In genomic region chr6:108518714-108519576, GRCh38 we compare ENCODE assay signal across 7 cellular contexts. TPM values are rescaled to one million over a fixed set of nuclear protein-coding genes. Genes with fewer than 3 reads are reported as not detected.
DNase-seq lines count a peak whose midpoint lies in the region; ATAC-seq, FAIRE-seq and TF ChIP-seq lines count a peak whose summit lies in the region.

No MANE protein-coding gene starts in this region.

- no peaks in the 10 kb centered on the region; the same call in 1 of the 2 replicates for H3K27me3 Mint-ChIP-seq in WTC11 (ENCODE audit: low read depth)

- H3K27ac Mint-ChIP-seq in WTC11 = no peak overlapping the region

- H2BK15ac ChIP-seq in mesenchymal stem cell (ENCODE audit: low read depth, poor library complexity, severe bottlenecking) = no peak overlapping the region

- no peak overlapping the region for H3K18ac ChIP-seq in mesenchymal stem cell (ENCODE audit: low read depth in 1 of 2, low read length in 2 of 2)

- H3K36me3 ChIP-seq in mesenchymal stem cell (ENCODE audit: control insufficient read depth in 1 of 2, insufficient read depth in 2 of 2, low read depth in 1 of 2, low read length in 2 of 2) = peaks cover 0 to 9% of the 10 kb centered on the region in 2 experiments

- peaks cover 13% of the 10 kb centered on the region for H3K9me3 Mint-ChIP-seq in WTC11

- no peak overlapping the region for H2BK120ac ChIP-seq in mesenchymal stem cell (ENCODE audit: low read depth, low read length)

- H3K4me2 ChIP-seq in mesenchymal stem cell (ENCODE audit: low read length, poor library complexity, severe bottlenecking) = no peak overlapping the region

- H2BK5ac ChIP-seq in mesenchymal stem cell (ENCODE audit: low read depth, low read length, poor library complexity, severe bottlenecking) = no peak overlapping the region

- H3K79me1 ChIP-seq in mesenchymal stem cell (replicated peaks; ENCODE audit: low read length, poor library complexity, severe bottlenecking) = no peaks in the 10 kb centered on the region

- H4K8ac ChIP-seq in mesenchymal stem cell (ENCODE audit: low read length) = no peak overlapping the region

- ATAC-seq in WTC11 (peak; percentile 80), HG02571 (IDR thresholded peaks at IDR 0.05; ENCODE audit: unreplicated experiment) (no peak), GM18505 (IDR thresholded peaks at IDR 0.05; ENCODE audit: unreplicated experiment) (no peak)

- FAIRE-seq in G401.6 (lab: Jason Lieb, UNC) = peak; percentile 87

- no peak overlapping the region for H3K4me3 Mint-ChIP-seq in WTC11

- no peak overlapping the region for H3K4me3 ChIP-seq in mesenchymal stem cell (ENCODE audit: insufficient read depth in 1 of 2, low read depth in 1 of 2, low read length in 2 of 2)

- H3K23ac ChIP-seq in mesenchymal stem cell (ENCODE audit: low read length in 2 of 2) = no peak overlapping the region

- WGBS in mesenchymal stem cell = 77% methylated on average over 3 of the region's 5 CpGs

- no peak for TF ChIP-seq CTCF in WTC11 (IDR thresholded peaks at IDR 0.05)

- no peak overlapping the region for H3K14ac ChIP-seq in mesenchymal stem cell (ENCODE audit: low read length in 2 of 2)

- H2AK5ac ChIP-seq in mesenchymal stem cell (ENCODE audit: low read length, severe bottlenecking) = no peak overlapping the region

- no peaks in the 10 kb centered on the region for H3K9me3 ChIP-seq in mesenchymal stem cell (ENCODE audit: control insufficient read depth, low read length)

- H3K4me1 ChIP-seq in mesenchymal stem cell (ENCODE audit: control insufficient read depth, insufficient read depth, low read depth, low read length) = no peaks in the 10 kb centered on the region

- peak; percentile 47 to 74 for DNase-seq in Kasumi-1 (lab: John Stamatoyannopoulos, UW)
- DNase-seq in WTC11 (ENCODE audit: low spot score) = peak; percentile 31
- peak; percentile 35 for DNase-seq in mesenchymal stem cell
- no peak for DNase-seq in NCI-H2107 (lab: John Stamatoyannopoulos, UW)

- H3K4ac ChIP-seq in mesenchymal stem cell (ENCODE audit: low read depth in 1 of 2, low read length in 2 of 2) = no peak overlapping the region

- H2BK12ac ChIP-seq in mesenchymal stem cell (ENCODE audit: low read length in 2 of 2) = no peak overlapping the region

- no peak overlapping the region for H3K9ac ChIP-seq in mesenchymal stem cell (ENCODE audit: low read length)

- CTCF ChIA-PET in WTC11 (lab: Charles Lee) = interaction anchor here (0.6 to 1.7 kb wide), 7 partner anchors 11 to 366 kb away, joined by 3 to 6 read pairs (median 3); no protein-coding TSS in a partner anchor

- POLR2A ChIA-PET in WTC11 (lab: Charles Lee) = interaction anchor here (0.6 kb wide), 1 partner anchor 697 kb away, joined by 3 read pairs; no protein-coding TSS in a partner anchor

- H3K27ac ChIP-seq in mesenchymal stem cell (ENCODE audit: low read length, poor library complexity, severe bottlenecking) = no peak overlapping the region

- TF ChIP-seq POLR2A in GM18505 (IDR thresholded peaks at IDR 0.05; ENCODE audit: borderline replicate concordance, extremely low read depth, insufficient read depth, insufficient read length) = no peak

- H3K4me1 Mint-ChIP-seq in WTC11 = peaks cover 3% of the 10 kb centered on the region; the same call in 1 of the 2 replicates

- H3K36me3 Mint-ChIP-seq in WTC11 = peaks cover 6% of the 10 kb centered on the region

- no peak overlapping the region for H2AFZ ChIP-seq in mesenchymal stem cell (ENCODE audit: low read depth, low read length)

- no peak overlapping the region for H4K91ac ChIP-seq in mesenchymal stem cell (ENCODE audit: low read length)

- no peaks in the 10 kb centered on the region for H3K27me3 ChIP-seq in mesenchymal stem cell (ENCODE audit: control insufficient read depth in 1 of 2, insufficient read depth in 1 of 2, low read length in 2 of 2)

TF ChIP-seq in WTC11, 78 proteins besides CTCF, POLR2A, EP300 and RAD21:
- TF ChIP-seq GABPB1 (CRISPR knock-in tag; IDR thresholded peaks at IDR 0.05) (no peak), ZNF423 (CRISPR knock-in tag; IDR thresholded peaks at IDR 0.05) (no peak), ZBTB43 (CRISPR knock-in tag; IDR thresholded peaks at IDR 0.05) (no peak)

RNA-seq across cellular contexts. Expression of gene FOXO3, which starts 41.8 kb away (rescaled TPM):
- total RNA-seq in WTC11 (2021) = 15.6 to 18.1 TPM (median 17.8 TPM) in 3 replicates
- 19.2 TPM for polyA plus RNA-seq in mesenchymal stem cell (2013, experiment 1 of 2)
- polyA plus RNA-seq in mesenchymal stem cell (2013, experiment 2 of 2) = 18.8 TPM
